Comparison of ENCODE assay signal across 1 cellular context in genomic region chr6:94668896-94669295, GRCh38.
TF ChIP-seq lines count a peak whose summit lies in the region.

No MANE protein-coding gene starts in this region.

TF ChIP-seq in GM23338, 12 proteins besides CTCF, POLR2A, EP300 and RAD21 (continued from another document):
- no peak for TF ChIP-seq ZNF462 (CRISPR knock-in tag; IDR thresholded peaks at IDR 0.05)
- TF ChIP-seq, protein P1, sequence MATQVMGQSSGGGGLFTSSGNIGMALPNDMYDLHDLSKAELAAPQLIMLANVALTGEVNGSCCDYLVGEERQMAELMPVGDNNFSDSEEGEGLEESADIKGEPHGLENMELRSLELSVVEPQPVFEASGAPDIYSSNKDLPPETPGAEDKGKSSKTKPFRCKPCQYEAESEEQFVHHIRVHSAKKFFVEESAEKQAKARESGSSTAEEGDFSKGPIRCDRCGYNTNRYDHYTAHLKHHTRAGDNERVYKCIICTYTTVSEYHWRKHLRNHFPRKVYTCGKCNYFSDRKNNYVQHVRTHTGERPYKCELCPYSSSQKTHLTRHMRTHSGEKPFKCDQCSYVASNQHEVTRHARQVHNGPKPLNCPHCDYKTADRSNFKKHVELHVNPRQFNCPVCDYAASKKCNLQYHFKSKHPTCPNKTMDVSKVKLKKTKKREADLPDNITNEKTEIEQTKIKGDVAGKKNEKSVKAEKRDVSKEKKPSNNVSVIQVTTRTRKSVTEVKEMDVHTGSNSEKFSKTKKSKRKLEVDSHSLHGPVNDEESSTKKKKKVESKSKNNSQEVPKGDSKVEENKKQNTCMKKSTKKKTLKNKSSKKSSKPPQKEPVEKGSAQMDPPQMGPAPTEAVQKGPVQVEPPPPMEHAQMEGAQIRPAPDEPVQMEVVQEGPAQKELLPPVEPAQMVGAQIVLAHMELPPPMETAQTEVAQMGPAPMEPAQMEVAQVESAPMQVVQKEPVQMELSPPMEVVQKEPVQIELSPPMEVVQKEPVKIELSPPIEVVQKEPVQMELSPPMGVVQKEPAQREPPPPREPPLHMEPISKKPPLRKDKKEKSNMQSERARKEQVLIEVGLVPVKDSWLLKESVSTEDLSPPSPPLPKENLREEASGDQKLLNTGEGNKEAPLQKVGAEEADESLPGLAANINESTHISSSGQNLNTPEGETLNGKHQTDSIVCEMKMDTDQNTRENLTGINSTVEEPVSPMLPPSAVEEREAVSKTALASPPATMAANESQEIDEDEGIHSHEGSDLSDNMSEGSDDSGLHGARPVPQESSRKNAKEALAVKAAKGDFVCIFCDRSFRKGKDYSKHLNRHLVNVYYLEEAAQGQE (IDR thresholded peaks at IDR 0.05; ENCODE audit: unreplicated experiment): no peak
- no peak for TF ChIP-seq NANOG (IDR thresholded peaks at IDR 0.05; ENCODE audit: borderline replicate concordance)
- no peak for TF ChIP-seq EZH2phosphoT487 (IDR thresholded peaks at IDR 0.05; ENCODE audit: unreplicated experiment)
- no peak for TF ChIP-seq POLR2AphosphoS5 (IDR thresholded peaks at IDR 0.05; ENCODE audit: low read depth)
- TF ChIP-seq STAT1 (IDR thresholded peaks at IDR 0.05; ENCODE audit: unreplicated experiment): no peak
- TF ChIP-seq, protein P2, sequence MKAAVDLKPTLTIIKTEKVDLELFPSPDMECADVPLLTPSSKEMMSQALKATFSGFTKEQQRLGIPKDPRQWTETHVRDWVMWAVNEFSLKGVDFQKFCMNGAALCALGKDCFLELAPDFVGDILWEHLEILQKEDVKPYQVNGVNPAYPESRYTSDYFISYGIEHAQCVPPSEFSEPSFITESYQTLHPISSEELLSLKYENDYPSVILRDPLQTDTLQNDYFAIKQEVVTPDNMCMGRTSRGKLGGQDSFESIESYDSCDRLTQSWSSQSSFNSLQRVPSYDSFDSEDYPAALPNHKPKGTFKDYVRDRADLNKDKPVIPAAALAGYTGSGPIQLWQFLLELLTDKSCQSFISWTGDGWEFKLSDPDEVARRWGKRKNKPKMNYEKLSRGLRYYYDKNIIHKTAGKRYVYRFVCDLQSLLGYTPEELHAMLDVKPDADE (IDR thresholded peaks at IDR 0.05): no peak
- no peak for TF ChIP-seq CREB1 (CRISPR knock-in tag; IDR thresholded peaks at IDR 0.05; ENCODE audit: low read depth)
